ENCODE assay signal across 9 cellular contexts in the genomic region with DNA sequence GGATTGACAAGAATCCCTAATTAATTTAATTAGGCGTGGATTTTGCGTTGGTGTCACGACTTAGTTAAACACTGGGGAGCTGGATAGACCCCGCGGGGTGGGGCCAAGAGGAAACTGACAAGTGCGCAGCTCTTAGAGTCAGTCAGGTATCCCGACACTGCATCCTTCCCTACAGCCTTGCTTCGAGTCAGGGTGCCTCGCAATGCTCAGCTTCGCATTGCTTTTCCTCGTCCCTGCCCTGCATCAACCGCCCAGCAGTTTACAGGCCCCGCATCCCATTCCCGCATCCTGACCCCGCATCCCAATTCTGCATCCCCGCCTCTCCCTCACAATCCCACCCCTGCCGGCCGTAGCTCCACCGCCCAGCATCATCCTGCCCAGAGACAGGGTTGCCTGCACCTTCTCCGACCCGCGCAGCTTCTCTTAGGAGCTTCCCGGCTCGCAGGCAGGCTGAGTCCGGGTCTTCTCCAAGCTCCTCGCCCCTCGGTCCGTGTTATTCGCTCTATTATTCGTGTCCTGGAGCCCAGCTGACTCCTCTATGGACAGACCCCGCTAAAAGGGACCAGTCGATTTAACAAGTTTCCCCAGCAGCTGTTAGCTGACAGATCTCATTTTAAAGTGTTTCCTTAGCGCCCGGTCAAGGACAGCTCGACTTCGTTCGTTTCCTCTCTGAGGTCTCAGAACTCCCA. TPM values are rescaled to one million over a fixed set of nuclear protein-coding genes. Genes with fewer than 3 reads are reported as not detected.
DNase-seq lines count a peak whose midpoint lies in the region; ATAC-seq and TF ChIP-seq lines count a peak whose summit lies in the region.
"Had no signal": no experiment of that assay in that cellular context is flagged by ENCODE, and none has a peak within 500 bp of the region (broad histone marks: within the 10 kb centered on the region; RNA-seq: fewer than 3 reads in every experiment).

No MANE protein-coding gene starts in this region.

- intact Hi-C loops in CD8-positive, alpha-beta T cell (cut with DNase I, micrococcal nuclease): loop anchor here (10.0 kb wide), 2 partner anchors 558 to 1432 kb away; a partner anchor contains a TSS

- DNase-seq in CD8-positive, alpha-beta T cell: peak in 1 of 7 experiments; percentile 48
- no peak for DNase-seq in SJSA1 (ENCODE audit: low read depth in 1 of 2, low spot score in 2 of 2)
- DNase-seq in fibroblast of the aortic adventitia (ENCODE audit: low read depth): no peak
- DNase-seq in SKM-1 treated with dmso at 0.1 percent for 144 hours (lab: John Stamatoyannopoulos, UW; ENCODE audit: unreplicated experiment): no peak

- TF ChIP-seq POLR2A in GM19099 (IDR thresholded peaks at IDR 0.05; ENCODE audit: extremely low read depth, insufficient read length, low read depth): peak; percentile 8

- no peaks in the 10 kb centered on the region for H3K36me3 ChIP-seq in CD8-positive, alpha-beta T cell (ENCODE audit: insufficient read depth, low read length)
- H3K36me3 ChIP-seq in SJSA1: peaks cover 12% of the 10 kb centered on the region
- no peaks in the 10 kb centered on the region for H3K36me3 ChIP-seq in subcutaneous abdominal adipose tissue (ENCODE audit: control insufficient read depth in 5 of 5, insufficient read depth in 5 of 5, low read length in 5 of 5)
- H3K36me3 ChIP-seq: uterus had no signal

- POLR2A ChIA-PET in CD8-positive, alpha-beta T cell (lab: Charles Lee): no interaction called here

- peaks cover 59% of the 10 kb centered on the region for H3K4me1 Mint-ChIP-seq in CD8-positive, alpha-beta T cell (ENCODE audit: low read depth)

- H3K36me3 Mint-ChIP-seq in CD8-positive, alpha-beta T cell: peaks cover 12% of the 10 kb centered on the region

- H3K9me3 Mint-ChIP-seq in CD8-positive, alpha-beta T cell: no peaks in the 10 kb centered on the region

- no peak for ATAC-seq in CD8-positive, alpha-beta T cell
- ATAC-seq in GM18907 (IDR thresholded peaks at IDR 0.05; ENCODE audit: unreplicated experiment) (no peak), HG03565 (IDR thresholded peaks at IDR 0.05; ENCODE audit: unreplicated experiment) (no peak)

- H3K9me3 ChIP-seq in CD8-positive, alpha-beta T cell (ENCODE audit: low read length): no peaks in the 10 kb centered on the region
- H3K9me3 ChIP-seq in SJSA1 (replicated peaks) (0 out of 2 replicates have a peak, but pooled peaks cover 3% of the 10 kb centered on the region), subcutaneous abdominal adipose tissue (ENCODE audit: control insufficient read depth in 5 of 5, low read length in 5 of 5) (no peaks in the 10 kb centered on the region)
- H3K9me3 ChIP-seq: uterus had no signal

- H3K9ac ChIP-seq in subcutaneous abdominal adipose tissue (ENCODE audit: low read length in 5 of 5): peak overlapping the region in 1 of 5 donors; percentile 43

- no peak overlapping the region for H3K27ac Mint-ChIP-seq in CD8-positive, alpha-beta T cell

- peaks cover 69% of the 10 kb centered on the region for H3K27me3 ChIP-seq in CD8-positive, alpha-beta T cell (ENCODE audit: insufficient read depth, low read length)
- H3K27me3 ChIP-seq in SJSA1 (replicated peaks): no peaks in the 10 kb centered on the region
- H3K27me3 ChIP-seq in subcutaneous abdominal adipose tissue (ENCODE audit: control insufficient read depth in 5 of 5, insufficient read depth in 4 of 5, low read length in 5 of 5): peaks cover 22 to 66% (median 45%) of the 10 kb centered on the region in 5 donors

- CTCF ChIA-PET in CD8-positive, alpha-beta T cell (lab: Charles Lee): no interaction called here

- peaks cover 65% of the 10 kb centered on the region for H3K27me3 Mint-ChIP-seq in CD8-positive, alpha-beta T cell (ENCODE audit: low read depth)

- peaks cover 51% of the 10 kb centered on the region for H3K4me1 ChIP-seq in CD8-positive, alpha-beta T cell (ENCODE audit: insufficient read depth, low read length)
- H3K4me1 ChIP-seq in SJSA1 (replicated peaks): peaks cover 21% of the 10 kb centered on the region
- peaks cover 0 to 56% (median 50%) of the 10 kb centered on the region in 5 donors for H3K4me1 ChIP-seq in subcutaneous abdominal adipose tissue (ENCODE audit: control insufficient read depth in 5 of 5, insufficient read depth in 5 of 5, low read length in 5 of 5)

- peak overlapping the region; percentile 60 for H3K4me3 Mint-ChIP-seq in CD8-positive, alpha-beta T cell

- no peak overlapping the region for H3K27ac ChIP-seq in CD8-positive, alpha-beta T cell (ENCODE audit: low read depth, low read length)
- H3K27ac ChIP-seq in SJSA1 (no peak overlapping the region), subcutaneous abdominal adipose tissue (ENCODE audit: low read depth, low read length) (no peak overlapping the region)
- H3K27ac ChIP-seq: uterus had no signal

- TF ChIP-seq CTCF in CD8-positive, alpha-beta T cell (IDR thresholded peaks at IDR 0.05): no peak
- TF ChIP-seq CTCF in fibroblast of the aortic adventitia (IDR thresholded peaks at IDR 0.05; ENCODE audit: insufficient read depth, low read length): no peak

- peak overlapping the region; percentile 43 for H3K4me3 ChIP-seq in CD8-positive, alpha-beta T cell (ENCODE audit: low read depth, low read length)
- peak overlapping the region; percentile 82 for H3K4me3 ChIP-seq in SJSA1
- peak overlapping the region; percentile 69 for H3K4me3 ChIP-seq in fibroblast of the aortic adventitia (ENCODE audit: low read depth, low read length)
- H3K4me3 ChIP-seq in subcutaneous abdominal adipose tissue (ENCODE audit: low read depth in 1 of 5, low read length in 5 of 5): peak overlapping the region; percentile 57 to 70 (median 63)

RNA-seq across cellular contexts. Expression of a gene that starts 0.7 kb away (rescaled TPM):
- not detected for total RNA-seq in CD8-positive, alpha-beta T cell
- total RNA-seq in SJSA1 (2014; rRNA removed; shearing (Covaris generic)): 7.1 and 8.0 TPM in 2 replicates
- 1.2 and 2.8 TPM in 2 replicates for total RNA-seq in fibroblast of the aortic adventitia (ENCODE audit: low replicate concordance)

RNA-seq across cellular contexts. Expression of a gene that starts 3.0 kb away (rescaled TPM):
- 10 to 100 TPM; 21.8 to 25.0 TPM for total RNA-seq in CD8-positive, alpha-beta T cell
- total RNA-seq in SJSA1 (2014; rRNA removed; shearing (Covaris generic)): 37.9 and 39.9 TPM in 2 replicates
- 45.8 and 50.9 TPM in 2 replicates for total RNA-seq in fibroblast of the aortic adventitia (ENCODE audit: low replicate concordance)
